9 cellular contexts compared by ENCODE assay signal in the genomic region with DNA sequence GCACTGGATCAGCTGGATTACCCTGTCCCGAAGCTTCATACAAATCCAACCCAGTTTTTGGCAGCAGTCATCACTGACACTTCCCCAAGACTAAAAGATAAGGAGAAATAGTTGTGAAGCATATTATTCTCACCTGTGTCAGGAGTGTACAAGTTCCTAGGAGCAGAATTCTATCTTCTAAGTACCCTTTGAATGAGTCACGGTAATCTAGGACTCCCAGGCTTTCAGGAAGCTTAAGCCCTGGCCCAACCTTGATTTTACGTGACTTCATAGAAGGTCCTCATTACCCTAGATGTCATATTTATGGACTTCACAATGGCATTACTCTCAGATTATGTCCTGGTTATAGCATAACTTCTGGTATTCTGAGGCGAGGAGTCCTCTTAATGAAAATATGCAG. TPM values are rescaled to one million over a fixed set of nuclear protein-coding genes. Genes with fewer than 3 reads are reported as not detected.
"Had no signal": no experiment of that assay in that cellular context is flagged by ENCODE, and none has a peak within 500 bp of the region (broad histone marks: within the 10 kb centered on the region; RNA-seq: fewer than 3 reads in every experiment).

No MANE protein-coding gene starts in this region.

- FAIRE-seq: G401.6, GM12878, GM12891, GM12892, GM18507, GM19239 had no signal

- DNase-seq: GDM1, GF-D8 had no signal

- H3K4me3 ChIP-seq: GM12878 had no signal

- ATAC-seq: GM12878 had no signal

RNA-seq across cellular contexts. Expression of a gene that starts 31.9 kb away (rescaled TPM):
- total RNA-seq: G401 had no signal
